Comparison of ENCODE assay signal across 28 cellular contexts in the genomic region with DNA sequence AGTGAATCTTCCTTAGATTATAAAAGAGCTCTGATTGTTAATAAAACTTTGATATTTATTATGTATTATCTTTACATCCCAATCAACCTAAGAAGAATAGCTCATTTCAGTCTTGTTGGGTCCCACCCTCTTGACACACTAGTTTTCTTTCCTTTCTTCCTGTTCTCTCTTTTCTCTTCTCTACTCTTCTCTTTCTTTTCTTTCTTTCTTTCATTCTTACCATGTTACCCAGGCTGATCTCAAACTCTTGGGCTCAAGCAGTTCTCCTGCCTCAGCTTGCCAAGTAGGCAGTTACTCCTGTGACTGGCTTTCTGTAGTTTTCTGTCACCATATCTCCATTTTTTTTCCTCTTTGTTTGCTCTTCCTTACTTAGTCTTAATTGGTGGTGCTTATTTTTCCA.
"Had no signal": no experiment of that assay in that cellular context is flagged by ENCODE, and none has a peak within 500 bp of the region (broad histone marks: within the 10 kb centered on the region; RNA-seq: fewer than 3 reads in every experiment).

No MANE protein-coding gene starts in this region.

- H3K4me2 ChIP-seq: smooth muscle cell had no signal

- H3K27me3 ChIP-seq: neutrophil, pancreas, spleen, suprapubic skin, testis, tibial artery, transverse colon, upper lobe of left lung, vagina had no signal

- DNase-seq: naive thymus-derived CD4-positive, alpha-beta T cell; natural killer cell; nucleus accumbens; pancreas; psoas muscle; right cardiac atrium; spleen; stimulated activated CD4-positive, alpha-beta T cell treated with anti-CD3 and anti-CD28 coated beads, Interleukin-12 subunit alpha, Interleukin-12 subunit beta, amount 100 ng/mL, for 4 hours; stimulated activated CD4-positive, alpha-beta T cell treated with anti-CD3 and anti-CD28 coated beads, Interleukin-1b, Interleukin-23, amount 100 ng/mL, for 48 hours; stimulated activated CD4-positive, alpha-beta T cell treated with anti-CD3 and anti-CD28 coated beads, Interleukin-4, amount 100 ng/mL, for 1 hour; stimulated activated CD4-positive, alpha-beta T cell treated with anti-CD3 and anti-CD28 coated beads, Interleukin-4, amount 100 ng/mL, for 4 hours; stimulated activated CD8-positive, alpha-beta memory T cell treated with anti-CD3 and anti-CD28 coated beads, Interleukin-4, amount 100 ng/mL, for 48 hours; stimulated activated naive CD4-positive, alpha-beta T cell; stimulated activated naive CD8-positive, alpha-beta T cell treated with anti-CD3 and anti-CD28 coated beads, Interleukin-15, amount 100 ng/mL, for 72 hours; stimulated activated naive CD8-positive, alpha-beta T cell treated with anti-CD3 and anti-CD28 coated beads, Interleukin-15, Interleukin-2, amounts not matched to agents 100 U/mL and 50 U/mL, for 24 hours; substantia nigra; testis; tibial artery; transverse colon; upper lobe of left lung had no signal

- H3K4me3 ChIP-seq: pancreas, psoas muscle, skin epidermis, smooth muscle cell, spleen, suprapubic skin, testis, tibial artery, transverse colon, upper lobe of left lung, vagina had no signal

- H3K27ac ChIP-seq: neutrophil, pancreas, psoas muscle, skin epidermis, spleen, suprapubic skin, testis, tibial artery, transverse colon, upper lobe of left lung, vagina had no signal

- ATAC-seq: naive thymus-derived CD4-positive, alpha-beta T cell; natural killer cell; pancreas; psoas muscle; right cardiac atrium; sciatic nerve; stimulated activated memory B cell treated with anti-CD40 and anti-IgM and Interleukin-4, amounts not matched to agents 10 μg/mL and 1 μg/mL and 100 μg/mL, for 72 hours; stimulated activated naive CD8-positive, alpha-beta T cell treated with anti-CD3 and anti-CD28 coated beads, Interleukin-15, amount 100 ng/mL, for 72 hours; stimulated activated naive CD8-positive, alpha-beta T cell treated with anti-CD3 and anti-CD28 coated beads, Interleukin-15, Interleukin-2, amounts not matched to agents 100 U/mL and 50 U/mL, for 24 hours had no signal

- H3K36me3 ChIP-seq: neutrophil, pancreas, spleen, suprapubic skin, transverse colon, upper lobe of left lung, vagina had no signal

- FAIRE-seq: pancreas, urothelium cell line had no signal

- H3K4me1 ChIP-seq: pancreas, psoas muscle, spleen, suprapubic skin, testis, tibial artery, transverse colon, upper lobe of left lung, vagina had no signal

- H3K9me3 ChIP-seq: neutrophil, pancreas, psoas muscle, suprapubic skin, testis, tibial artery, transverse colon, upper lobe of left lung, vagina had no signal
